ENCODE assay signal across 24 cellular contexts in the genomic region with DNA sequence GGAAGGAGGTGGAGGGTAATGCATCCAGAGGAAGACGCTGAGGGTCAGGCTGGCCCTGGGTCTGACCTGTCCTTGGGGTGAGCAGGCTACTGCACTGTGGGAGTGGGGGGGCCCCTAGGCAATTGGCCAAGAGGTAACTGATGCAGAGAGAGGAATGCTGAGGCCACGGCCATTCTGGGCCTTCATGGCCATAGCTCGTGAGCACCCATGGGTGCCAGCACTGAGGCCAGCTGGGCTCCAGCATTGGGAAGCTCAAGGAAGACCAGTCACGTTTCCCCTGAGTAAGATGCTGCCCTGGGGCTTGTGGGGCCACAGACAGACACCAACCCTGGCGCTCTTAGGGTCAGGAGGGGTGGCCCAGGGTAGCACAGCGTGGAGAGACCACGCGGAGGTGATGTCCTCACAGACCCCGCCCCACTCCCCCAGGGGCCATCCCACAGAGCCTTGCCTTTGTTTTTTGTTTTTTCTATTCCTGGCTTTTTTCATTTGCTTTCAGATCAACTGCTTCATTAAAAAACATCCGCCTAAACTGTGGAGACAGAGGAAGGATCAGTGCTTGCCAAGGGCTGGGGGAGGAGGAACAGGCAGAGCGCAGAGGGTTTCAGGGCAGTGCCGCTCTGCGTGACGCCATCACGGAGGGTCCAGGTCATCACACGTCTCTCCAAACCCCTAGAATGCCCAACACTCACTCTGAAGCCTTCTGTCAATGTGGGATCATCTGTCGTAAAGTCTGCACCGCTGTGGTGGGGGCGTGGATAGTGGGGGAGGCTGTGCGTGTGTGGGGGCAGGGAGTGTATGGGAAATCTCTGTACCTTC.
A peak's percentile ranks its signal among the peaks of the same experiment; 100 is the strongest.
DNase-seq lines count a peak whose midpoint lies in the region; ATAC-seq and TF ChIP-seq lines count a peak whose summit lies in the region.
"Had no signal": no experiment of that assay in that cellular context is flagged by ENCODE, and none has a peak within 500 bp of the region (broad histone marks: within the 10 kb centered on the region; RNA-seq: fewer than 3 reads in every experiment).

No MANE protein-coding gene starts in this region.

- no peak for DNase-seq in activated naive CD8-positive, alpha-beta T cell treated with anti-CD3 and anti-CD28 coated beads, Interleukin-2, amount 10 ng/mL, durations not matched to agents 7 days and 5 days
- DNase-seq in activated naive CD8-positive, alpha-beta T cell treated with anti-CD3 and anti-CD28 coated beads, Interleukin-2, amount 50 U/mL, for 24 hours = no peak
- DNase-seq in WTC11 (ENCODE audit: low spot score) (no peak), memory B cell (ENCODE audit: low spot score in 2 of 2) (no peak), type B pancreatic cell (ENCODE audit: extremely low spot score, unreplicated experiment) (no peak)
- DNase-seq: activated CD4-positive, alpha-beta T cell treated with anti-CD3 and anti-CD28 coated beads for 36 hours; activated T-cell treated with anti-CD3 and anti-CD28 coated beads, Interleukin-2, amount 50 U/mL, for 1 hour; brain microvascular endothelial cell; erythroblast; foreskin keratinocyte; HCEC 1CT; KG1; MG63; NCI-H2081 treated with DMSO at 0.1 percent for 48 hours; NCI-H226; psoas muscle; SK-N-SH had no signal

- peaks cover 2% of the 10 kb centered on the region for H3K27me3 Mint-ChIP-seq in activated naive CD8-positive, alpha-beta T cell treated with anti-CD3 and anti-CD28 coated beads, Interleukin-2, amount 10 ng/mL, durations not matched to agents 7 days and 5 days
- peaks cover 4% of the 10 kb centered on the region for H3K27me3 Mint-ChIP-seq in activated naive CD8-positive, alpha-beta T cell treated with anti-CD3 and anti-CD28 coated beads, Interleukin-2, amount 50 U/mL, for 24 hours
- H3K27me3 Mint-ChIP-seq in WTC11 (ENCODE audit: low read depth) (no peaks in the 10 kb centered on the region), memory B cell (no peaks in the 10 kb centered on the region), type B pancreatic cell (peaks cover 4% of the 10 kb centered on the region)
- H3K27me3 Mint-ChIP-seq: B cell had no signal

- peaks cover 33% of the 10 kb centered on the region for H3K4me1 Mint-ChIP-seq in activated naive CD8-positive, alpha-beta T cell treated with anti-CD3 and anti-CD28 coated beads, Interleukin-2, amount 10 ng/mL, durations not matched to agents 7 days and 5 days
- peaks cover 31% of the 10 kb centered on the region for H3K4me1 Mint-ChIP-seq in activated naive CD8-positive, alpha-beta T cell treated with anti-CD3 and anti-CD28 coated beads, Interleukin-2, amount 50 U/mL, for 24 hours
- H3K4me1 Mint-ChIP-seq in WTC11 (peaks cover 24% of the 10 kb centered on the region), memory B cell (peaks cover 43% of the 10 kb centered on the region), type B pancreatic cell (ENCODE audit: unreplicated experiment) (peaks cover 36% of the 10 kb centered on the region)

- H3K27ac Mint-ChIP-seq in activated naive CD8-positive, alpha-beta T cell treated with anti-CD3 and anti-CD28 coated beads, Interleukin-2, amount 10 ng/mL, durations not matched to agents 7 days and 5 days = peak overlapping the region; percentile 42
- H3K27ac Mint-ChIP-seq in activated naive CD8-positive, alpha-beta T cell treated with anti-CD3 and anti-CD28 coated beads, Interleukin-2, amount 50 U/mL, for 24 hours = no peak overlapping the region
- H3K27ac Mint-ChIP-seq in WTC11 = peak overlapping the region; percentile 95
- peak overlapping the region; percentile 67 for H3K27ac Mint-ChIP-seq in memory B cell
- peak overlapping the region; percentile 69 for H3K27ac Mint-ChIP-seq in type B pancreatic cell
- H3K27ac Mint-ChIP-seq: stimulated activated naive CD8-positive, alpha-beta T cell treated with anti-CD3 and anti-CD28 coated beads, Interleukin-15, Interleukin-2, amounts not matched to agents 100 ng/mL and 50 ng/mL, for 24 hours; T-helper 1 cell treated with Interleukin-12 subunit alpha and Interleukin-12 subunit beta and Interleukin-4 antibody, amounts not matched to agents 30 μg/mL and 1 μg/mL, for 36 hours had no signal

- TF ChIP-seq CTCF in WTC11 (IDR thresholded peaks at IDR 0.05) = no peak
- TF ChIP-seq CTCF in type B pancreatic cell (conservative IDR thresholded peaks at IDR 0.05) = no peak

- peaks cover 6% of the 10 kb centered on the region for H3K36me3 Mint-ChIP-seq in activated naive CD8-positive, alpha-beta T cell treated with anti-CD3 and anti-CD28 coated beads, Interleukin-2, amount 10 ng/mL, durations not matched to agents 7 days and 5 days
- no peaks in the 10 kb centered on the region for H3K36me3 Mint-ChIP-seq in activated naive CD8-positive, alpha-beta T cell treated with anti-CD3 and anti-CD28 coated beads, Interleukin-2, amount 50 U/mL, for 24 hours (ENCODE audit: low read depth)
- no peaks in the 10 kb centered on the region for H3K36me3 Mint-ChIP-seq in WTC11
- H3K36me3 Mint-ChIP-seq in memory B cell = no peaks in the 10 kb centered on the region
- H3K36me3 Mint-ChIP-seq in type B pancreatic cell = no peaks in the 10 kb centered on the region

- H3K4me3 Mint-ChIP-seq in activated naive CD8-positive, alpha-beta T cell treated with anti-CD3 and anti-CD28 coated beads, Interleukin-2, amount 10 ng/mL, durations not matched to agents 7 days and 5 days = no peak overlapping the region
- no peak overlapping the region for H3K4me3 Mint-ChIP-seq in activated naive CD8-positive, alpha-beta T cell treated with anti-CD3 and anti-CD28 coated beads, Interleukin-2, amount 50 U/mL, for 24 hours
- no peak overlapping the region for H3K4me3 Mint-ChIP-seq in WTC11
- H3K4me3 Mint-ChIP-seq in memory B cell = no peak overlapping the region
- no peak overlapping the region for H3K4me3 Mint-ChIP-seq in type B pancreatic cell
- H3K4me3 Mint-ChIP-seq: activated CD4-positive, alpha-beta T cell treated with anti-CD3 and anti-CD28 coated beads for 36 hours; stimulated activated naive CD8-positive, alpha-beta T cell treated with anti-CD3 and anti-CD28 coated beads, Interleukin-15, Interleukin-2, amounts not matched to agents 100 ng/mL and 50 ng/mL, for 24 hours; T-helper 1 cell treated with Interleukin-12 subunit alpha and Interleukin-12 subunit beta and Interleukin-4 antibody, amounts not matched to agents 30 μg/mL and 1 μg/mL, for 36 hours had no signal

- POLR2A ChIA-PET in activated naive CD8-positive, alpha-beta T cell treated with anti-CD3 and anti-CD28 coated beads, Interleukin-2, amount 10 ng/mL, durations not matched to agents 7 days and 5 days (lab: Charles Lee) = no interaction called here
- POLR2A ChIA-PET in WTC11 (lab: Charles Lee) = no interaction called here

- CTCF ChIA-PET in WTC11 (lab: Charles Lee) = no interaction called here

- H3K9me3 Mint-ChIP-seq in activated naive CD8-positive, alpha-beta T cell treated with anti-CD3 and anti-CD28 coated beads, Interleukin-2, amount 10 ng/mL, durations not matched to agents 7 days and 5 days = no peaks in the 10 kb centered on the region
- no peaks in the 10 kb centered on the region for H3K9me3 Mint-ChIP-seq in activated naive CD8-positive, alpha-beta T cell treated with anti-CD3 and anti-CD28 coated beads, Interleukin-2, amount 50 U/mL, for 24 hours
- H3K9me3 Mint-ChIP-seq in WTC11 = no peaks in the 10 kb centered on the region
- H3K9me3 Mint-ChIP-seq in memory B cell = no peaks in the 10 kb centered on the region
- no peaks in the 10 kb centered on the region for H3K9me3 Mint-ChIP-seq in type B pancreatic cell
- H3K9me3 Mint-ChIP-seq: stimulated activated naive CD8-positive, alpha-beta T cell treated with anti-CD3 and anti-CD28 coated beads, Interleukin-15, Interleukin-2, amounts not matched to agents 100 ng/mL and 50 ng/mL, for 24 hours; T-helper 1 cell treated with Interleukin-12 subunit alpha and Interleukin-12 subunit beta and Interleukin-4 antibody, amounts not matched to agents 30 μg/mL and 1 μg/mL, for 36 hours had no signal

- no peak for ATAC-seq in activated naive CD8-positive, alpha-beta T cell treated with anti-CD3 and anti-CD28 coated beads, Interleukin-2, amount 10 ng/mL, durations not matched to agents 7 days and 5 days (ENCODE audit: low read depth)
- no peak for ATAC-seq in activated naive CD8-positive, alpha-beta T cell treated with anti-CD3 and anti-CD28 coated beads, Interleukin-2, amount 50 U/mL, for 24 hours
- ATAC-seq in WTC11 = no peak
- ATAC-seq in memory B cell (ENCODE audit: low read depth) = no peak
- no peak for ATAC-seq in HG03442 (IDR thresholded peaks at IDR 0.05; ENCODE audit: unreplicated experiment)
- ATAC-seq in activated CD4-positive, CD25-positive, alpha-beta regulatory T cell treated with anti-CD3 and anti-CD28 coated beads, Interleukin-2, amount 50 U/mL, for 24 hours = no peak
- ATAC-seq in HG02678 (IDR thresholded peaks at IDR 0.05; ENCODE audit: unreplicated experiment) = no peak
- ATAC-seq: A549; activated CD4-positive, alpha-beta T cell treated with anti-CD3 and anti-CD28 coated beads for 36 hours; foreskin keratinocyte; psoas muscle had no signal

TF ChIP-seq in WTC11, 78 proteins besides CTCF, POLR2A, EP300 and RAD21 (continues in another document):
- TF ChIP-seq ZNF671 (CRISPR knock-in tag; IDR thresholded peaks at IDR 0.05) = no peak
- TF ChIP-seq OVOL2 (CRISPR knock-in tag; IDR thresholded peaks at IDR 0.05; ENCODE audit: borderline replicate concordance) = no peak
- TF ChIP-seq, protein P1, sequence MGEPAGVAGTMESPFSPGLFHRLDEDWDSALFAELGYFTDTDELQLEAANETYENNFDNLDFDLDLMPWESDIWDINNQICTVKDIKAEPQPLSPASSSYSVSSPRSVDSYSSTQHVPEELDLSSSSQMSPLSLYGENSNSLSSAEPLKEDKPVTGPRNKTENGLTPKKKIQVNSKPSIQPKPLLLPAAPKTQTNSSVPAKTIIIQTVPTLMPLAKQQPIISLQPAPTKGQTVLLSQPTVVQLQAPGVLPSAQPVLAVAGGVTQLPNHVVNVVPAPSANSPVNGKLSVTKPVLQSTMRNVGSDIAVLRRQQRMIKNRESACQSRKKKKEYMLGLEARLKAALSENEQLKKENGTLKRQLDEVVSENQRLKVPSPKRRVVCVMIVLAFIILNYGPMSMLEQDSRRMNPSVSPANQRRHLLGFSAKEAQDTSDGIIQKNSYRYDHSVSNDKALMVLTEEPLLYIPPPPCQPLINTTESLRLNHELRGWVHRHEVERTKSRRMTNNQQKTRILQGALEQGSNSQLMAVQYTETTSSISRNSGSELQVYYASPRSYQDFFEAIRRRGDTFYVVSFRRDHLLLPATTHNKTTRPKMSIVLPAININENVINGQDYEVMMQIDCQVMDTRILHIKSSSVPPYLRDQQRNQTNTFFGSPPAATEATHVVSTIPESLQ (CRISPR knock-in tag; IDR thresholded peaks at IDR 0.05) = no peak
- TF ChIP-seq, protein P2, sequence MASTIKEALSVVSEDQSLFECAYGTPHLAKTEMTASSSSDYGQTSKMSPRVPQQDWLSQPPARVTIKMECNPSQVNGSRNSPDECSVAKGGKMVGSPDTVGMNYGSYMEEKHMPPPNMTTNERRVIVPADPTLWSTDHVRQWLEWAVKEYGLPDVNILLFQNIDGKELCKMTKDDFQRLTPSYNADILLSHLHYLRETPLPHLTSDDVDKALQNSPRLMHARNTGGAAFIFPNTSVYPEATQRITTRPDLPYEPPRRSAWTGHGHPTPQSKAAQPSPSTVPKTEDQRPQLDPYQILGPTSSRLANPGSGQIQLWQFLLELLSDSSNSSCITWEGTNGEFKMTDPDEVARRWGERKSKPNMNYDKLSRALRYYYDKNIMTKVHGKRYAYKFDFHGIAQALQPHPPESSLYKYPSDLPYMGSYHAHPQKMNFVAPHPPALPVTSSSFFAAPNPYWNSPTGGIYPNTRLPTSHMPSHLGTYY (CRISPR knock-in tag; IDR thresholded peaks at IDR 0.05) = no peak
